ENCODE assay signal across 18 cellular contexts in the genomic region with DNA sequence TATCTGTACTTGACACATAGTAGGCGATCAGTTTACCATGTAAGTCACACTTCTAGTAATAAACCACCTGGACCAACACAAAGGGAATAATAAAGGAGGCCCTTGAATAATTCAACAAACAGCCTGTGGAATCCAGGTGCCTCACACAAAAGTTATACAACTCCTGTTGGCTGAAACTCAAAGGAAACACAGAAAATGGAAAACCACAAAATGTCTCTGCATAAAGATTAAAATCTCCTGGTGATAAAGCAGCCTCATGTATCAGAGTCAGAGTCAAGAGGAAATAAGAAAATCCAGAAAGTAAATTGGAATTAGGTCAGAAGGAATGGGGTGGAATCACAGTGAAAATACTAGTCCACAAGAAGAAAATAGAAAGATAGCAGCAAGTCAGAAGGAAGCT.
"Had no signal": no experiment of that assay in that cellular context is flagged by ENCODE, and none has a peak within 500 bp of the region (broad histone marks: within the 10 kb centered on the region; RNA-seq: fewer than 3 reads in every experiment).

No MANE protein-coding gene starts in this region.

- H3K4me1 Mint-ChIP-seq: immature natural killer cell, memory B cell had no signal

- DNase-seq: dermis blood vessel endothelial cell; dorsolateral prefrontal cortex; effector CD4-positive, alpha-beta T cell; effector memory CD4-positive, alpha-beta T cell; foreskin keratinocyte; heart left ventricle; hypothalamus; immature natural killer cell; islet precursor cell; kidney; kidney glomerular epithelial cell; left colon; left ventricle myocardium inferior; mammary epithelial cell; mesendoderm; midbrain; naive thymus-derived CD4-positive, alpha-beta T cell had no signal

- H3K27ac Mint-ChIP-seq: immature natural killer cell; memory B cell; naive thymus-derived CD4-positive, alpha-beta T cell had no signal

- H3K4me3 Mint-ChIP-seq: immature natural killer cell; memory B cell; naive thymus-derived CD4-positive, alpha-beta T cell had no signal

- H3K36me3 Mint-ChIP-seq: immature natural killer cell; memory B cell; naive thymus-derived CD4-positive, alpha-beta T cell had no signal
